In genomic region chr16:49635009-49635350, GRCh38 we compare ENCODE assay signal across 24 cellular contexts.
"Had no signal": no experiment of that assay in that cellular context is flagged by ENCODE, and none has a peak within 500 bp of the region (broad histone marks: within the 10 kb centered on the region; RNA-seq: fewer than 3 reads in every experiment).

No MANE protein-coding gene starts in this region.

- H3K4me2 ChIP-seq: smooth muscle cell had no signal

- H3K27me3 ChIP-seq: body of pancreas, cardiac muscle cell, sigmoid colon, stomach had no signal

- H3K4me1 Mint-ChIP-seq: activated B cell treated with CpG ODN at 0.5 μM for 24 hours; activated CD4-positive, alpha-beta T cell treated with anti-CD3 and anti-CD28 coated beads for 36 hours; activated naive CD4-positive, alpha-beta T cell treated with anti-CD3 and anti-CD28 coated beads, Interleukin-2, amount 10 ng/mL, durations not matched to agents 7 days and 5 days; stimulated activated memory B cell treated with anti-CD40 and anti-IgM and Interleukin-4, amounts not matched to agents 10 μg/mL and 1 μg/mL and 100 μg/mL, for 72 hours had no signal

- H3K4me1 ChIP-seq: body of pancreas had no signal

- DNase-seq: activated B cell treated with CpG ODN at 0.5 μM for 24 hours; activated CD4-positive, alpha-beta T cell treated with anti-CD3 and anti-CD28 coated beads for 36 hours; activated CD4-positive, alpha-beta T cell treated with anti-CD3 and anti-CD28 coated beads, Interleukin-2, amount 50 U/mL, for 4 hours; activated effector memory CD4-positive, alpha-beta T cell treated with anti-CD3 and anti-CD28 coated beads, Interleukin-2, amount 50 U/mL, for 16 hours; activated naive CD4-positive, alpha-beta T cell treated with anti-CD3 and anti-CD28 coated beads, Interleukin-2, amount 10 ng/mL, durations not matched to agents 7 days and 5 days; amygdala; body of pancreas; erythroblast; foreskin fibroblast; kidney; nephron progenitor cell; occipital lobe; retina; sigmoid colon; stimulated activated CD4-positive, alpha-beta T cell treated with anti-CD3 and anti-CD28 coated beads, Interleukin-15, amount 100 ng/mL, for 24 hours; stomach; T-helper 9 cell; trophoblast cell had no signal

- H3K36me3 Mint-ChIP-seq: activated naive CD4-positive, alpha-beta T cell treated with anti-CD3 and anti-CD28 coated beads, Interleukin-2, amount 10 ng/mL, durations not matched to agents 7 days and 5 days; stimulated activated memory B cell treated with anti-CD40 and anti-IgM and Interleukin-4, amounts not matched to agents 10 μg/mL and 1 μg/mL and 100 μg/mL, for 72 hours had no signal

- H3K4me3 Mint-ChIP-seq: activated B cell treated with CpG ODN at 0.5 μM for 24 hours; activated CD4-positive, alpha-beta T cell treated with anti-CD3 and anti-CD28 coated beads for 36 hours; activated naive CD4-positive, alpha-beta T cell treated with anti-CD3 and anti-CD28 coated beads, Interleukin-2, amount 10 ng/mL, durations not matched to agents 7 days and 5 days; nephron progenitor cell; stimulated activated memory B cell treated with anti-CD40 and anti-IgM and Interleukin-4, amounts not matched to agents 10 μg/mL and 1 μg/mL and 100 μg/mL, for 72 hours had no signal

- H3K27me3 Mint-ChIP-seq: activated CD4-positive, alpha-beta T cell treated with anti-CD3 and anti-CD28 coated beads for 36 hours; activated naive CD4-positive, alpha-beta T cell treated with anti-CD3 and anti-CD28 coated beads, Interleukin-2, amount 10 ng/mL, durations not matched to agents 7 days and 5 days had no signal

- H3K4me3 ChIP-seq: body of pancreas, cardiac muscle cell, lung, sigmoid colon, smooth muscle cell, stomach had no signal

- H3K9me3 Mint-ChIP-seq: activated B cell treated with CpG ODN at 0.5 μM for 24 hours; activated naive CD4-positive, alpha-beta T cell treated with anti-CD3 and anti-CD28 coated beads, Interleukin-2, amount 10 ng/mL, durations not matched to agents 7 days and 5 days; nephron progenitor cell; stimulated activated memory B cell treated with anti-CD40 and anti-IgM and Interleukin-4, amounts not matched to agents 10 μg/mL and 1 μg/mL and 100 μg/mL, for 72 hours had no signal

- FAIRE-seq: endometrium, kidney had no signal

- H3K36me3 ChIP-seq: cardiac muscle cell had no signal

- H3K27ac ChIP-seq: body of pancreas, cardiac muscle cell, sigmoid colon, stomach had no signal

- H3K9me3 ChIP-seq: body of pancreas, sigmoid colon, stomach had no signal

- ATAC-seq: activated CD4-positive, alpha-beta T cell treated with anti-CD3 and anti-CD28 coated beads for 36 hours; body of pancreas; left lobe of liver; stimulated activated memory B cell treated with anti-CD40 and anti-IgM and Interleukin-4, amounts not matched to agents 10 μg/mL and 1 μg/mL and 100 μg/mL, for 72 hours had no signal

- H3K27ac Mint-ChIP-seq: activated B cell treated with CpG ODN at 0.5 μM for 24 hours; activated CD4-positive, alpha-beta T cell treated with anti-CD3 and anti-CD28 coated beads for 36 hours; activated naive CD4-positive, alpha-beta T cell treated with anti-CD3 and anti-CD28 coated beads, Interleukin-2, amount 10 ng/mL, durations not matched to agents 7 days and 5 days; nephron progenitor cell; stimulated activated memory B cell treated with anti-CD40 and anti-IgM and Interleukin-4, amounts not matched to agents 10 μg/mL and 1 μg/mL and 100 μg/mL, for 72 hours had no signal
